In genomic region chr18:6010284-6010683, GRCh38 we compare ENCODE assay signal across 21 cellular contexts.
DNase-seq lines count a peak whose midpoint lies in the region; ATAC-seq and TF ChIP-seq lines count a peak whose summit lies in the region.
"Had no signal": no experiment of that assay in that cellular context is flagged by ENCODE, and none has a peak within 500 bp of the region (broad histone marks: within the 10 kb centered on the region; RNA-seq: fewer than 3 reads in every experiment).

No MANE protein-coding gene starts in this region.

- no peak overlapping the region for H3K4me3 ChIP-seq in choroid plexus epithelial cell (ENCODE audit: low read depth, low read length)
- H3K4me3 ChIP-seq: Peyer's patch, SJSA1 had no signal

- no peak for ATAC-seq in GM21529 (IDR thresholded peaks at IDR 0.05; ENCODE audit: unreplicated experiment)
- ATAC-seq: CD8-positive, alpha-beta T cell had no signal

- TF ChIP-seq CTCF in choroid plexus epithelial cell (conservative IDR thresholded peaks at IDR 0.05; ENCODE audit: low read depth, low read length) (no peak), GM10266 (IDR thresholded peaks at IDR 0.05; ENCODE audit: control insufficient read depth, insufficient read depth, low read depth, missing control alignments) (no peak)

- DNase-seq in NCI-H69 (lab: John Stamatoyannopoulos, UW) = peak; percentile 45
- peak; percentile 29 for DNase-seq in choroid plexus epithelial cell (ENCODE audit: low read depth)
- peak; percentile 49 for DNase-seq in iris pigment epithelial cell (ENCODE audit: low read depth)
- DNase-seq in germinal center (ENCODE audit: low spot score) = no peak
- no peak for DNase-seq in AML-193 (lab: John Stamatoyannopoulos, UW)
- DNase-seq in GM10266 (ENCODE audit: extremely low spot score) = no peak
- DNase-seq: C1 segment of cervical spinal cord; CD8-positive, alpha-beta T cell; DMS153; GOT3; HCEC 1CT; KG1; NCI-H1092 treated with DMSO at 0.1 percent for 48 hours; NCI-H1436 treated with DMSO at 0.1 percent for 48 hours; NCI-H2029; NCI-H345; NCI-H524; NCI-H82; Peyer's patch had no signal

Comparison
In these comparisons a context has a peak if more than half of its experiments do, and no peak if none do; other contexts are left out.
1. DNase-seq: peak in NCI-H69 (single experiment), choroid plexus epithelial cell (single experiment) and iris pigment epithelial cell (single experiment); none in germinal center (single experiment), AML-193 (0 of 2) and GM10266 (single experiment).